Comparison of ENCODE assay signal across 9 cellular contexts in the genomic region with DNA sequence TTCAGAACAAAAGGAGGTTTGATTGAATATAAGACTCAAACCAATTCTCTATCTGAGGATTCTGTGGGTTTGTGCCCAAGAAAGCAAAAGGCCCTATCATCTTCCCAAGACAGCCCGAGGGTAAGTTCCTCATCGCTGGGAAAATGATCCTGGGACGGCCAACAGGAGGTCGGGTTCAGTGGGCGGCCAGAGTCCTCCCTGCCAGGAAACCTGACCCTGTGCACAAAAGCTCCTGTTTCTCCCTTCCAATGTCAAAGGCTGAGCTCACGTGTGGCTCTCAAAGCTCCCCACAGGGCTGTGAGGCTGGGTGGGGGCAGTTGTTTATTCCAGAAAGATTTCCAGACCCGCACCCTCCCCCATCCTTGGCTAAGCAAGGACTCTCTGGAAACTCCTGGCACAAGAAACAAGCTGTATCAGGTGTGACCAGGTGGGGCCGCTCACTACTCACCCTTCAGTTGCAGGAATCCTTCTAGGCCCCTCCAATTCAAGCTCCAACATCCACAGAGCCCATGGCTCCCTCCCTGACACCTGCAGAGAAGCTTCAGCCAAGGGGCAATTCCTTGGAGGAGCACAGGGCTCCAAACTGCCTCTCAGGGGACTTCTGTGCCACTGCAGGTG.
DNase-seq lines count a peak whose midpoint lies in the region; ATAC-seq and TF ChIP-seq lines count a peak whose summit lies in the region.
"Had no signal": no experiment of that assay in that cellular context is flagged by ENCODE, and none has a peak within 500 bp of the region (broad histone marks: within the 10 kb centered on the region; RNA-seq: fewer than 3 reads in every experiment).

No MANE protein-coding gene starts in this region.

- peaks cover 5% of the 10 kb centered on the region for H3K9me3 Mint-ChIP-seq in Calu3 (ENCODE audit: low read depth, unreplicated experiment)

- ATAC-seq in left lung: peak; percentile 84
- no peak for ATAC-seq in HG03342 (IDR thresholded peaks at IDR 0.05; ENCODE audit: unreplicated experiment)
- ATAC-seq in HG03159 (IDR thresholded peaks at IDR 0.05; ENCODE audit: unreplicated experiment): no peak

- DNase-seq in Calu3 (peak; percentile 62), HuH-7 (ENCODE audit: low spot score) (peak; percentile 91), SW480 (ENCODE audit: low spot score) (peak; percentile 53), left lung (no peak)
- no peak for DNase-seq in activated CD4-positive, alpha-beta T cell treated with anti-CD3 and anti-CD28 coated beads, Interleukin-2, amount 50 U/mL, for 48 hours
- no peak for DNase-seq in activated effector memory CD4-positive, alpha-beta T cell treated with anti-CD3 and anti-CD28 coated beads, Interleukin-2, amount 50 U/mL, for 16 hours

- H3K4me1 ChIP-seq in left lung: no peaks in the 10 kb centered on the region

- peaks cover 16% of the 10 kb centered on the region for H3K36me3 Mint-ChIP-seq in Calu3 (ENCODE audit: insufficient read depth, unreplicated experiment)

- TF ChIP-seq CTCF in Calu3 (IDR thresholded peaks at IDR 0.05; ENCODE audit: unreplicated experiment) (peak; percentile 40), left lung (IDR thresholded peaks at IDR 0.05) (no peak)

- no TSS peak for BruUV-seq in Calu3 (replicated peaks; lab: Mats Ljungman, UMichigan)

- intact Hi-C loops in Calu3 (cut with micrococcal nuclease; ENCODE audit: unreplicated experiment): loop anchor here (2.0 kb wide), 1 partner anchor 222 kb away; no protein-coding TSS in a partner anchor
- intact Hi-C loops in left lung (cut with DNase I): no loop called here

- CTCF ChIA-PET in Calu3 (lab: Charles Lee): interaction anchor here (0.5 to 1.4 kb wide), 6 partner anchors 35 to 299 kb away, joined by 3 to 11 read pairs (median 4); no protein-coding TSS in a partner anchor

- no peak overlapping the region for H3K27ac Mint-ChIP-seq in Calu3 (ENCODE audit: unreplicated experiment)

- H3K4me3 Mint-ChIP-seq in Calu3 (ENCODE audit: low read depth, unreplicated experiment): no peak overlapping the region

- H3K36me3 ChIP-seq in left lung: no peaks in the 10 kb centered on the region

- no peaks in the 10 kb centered on the region for H3K9me3 ChIP-seq in left lung

- no peaks in the 10 kb centered on the region for H3K4me1 Mint-ChIP-seq in Calu3 (ENCODE audit: low read depth, unreplicated experiment)

- H3K27ac ChIP-seq in left lung: no peak overlapping the region
- H3K27ac ChIP-seq: epithelial cell of prostate had no signal

- no peak overlapping the region for H3K4me3 ChIP-seq in left lung

- H3K27me3 ChIP-seq in left lung: no peaks in the 10 kb centered on the region

- no peaks in the 10 kb centered on the region for H3K27me3 Mint-ChIP-seq in Calu3 (ENCODE audit: unreplicated experiment)

Comparison
In these comparisons a context has a peak if more than half of its experiments do, and no peak if none do; other contexts are left out.
1. DNase-seq: peak in Calu3 (single experiment), HuH-7 (single experiment) and SW480 (single experiment); none in left lung (0 of 2), activated CD4-positive, alpha-beta T cell treated with anti-CD3 and anti-CD28 coated beads, Interleukin-2, amount 50 U/mL, for 48 hours (0 of 2) and activated effector memory CD4-positive, alpha-beta T cell treated with anti-CD3 and anti-CD28 coated beads, Interleukin-2, amount 50 U/mL, for 16 hours (single experiment).